15 cellular contexts compared by ENCODE assay signal in genomic region chr15:67906382-67906781, GRCh38.
DNase-seq lines count a peak whose midpoint lies in the region; ATAC-seq and TF ChIP-seq lines count a peak whose summit lies in the region.
"Had no signal": no experiment of that assay in that cellular context is flagged by ENCODE, and none has a peak within 500 bp of the region (broad histone marks: within the 10 kb centered on the region; RNA-seq: fewer than 3 reads in every experiment).

No MANE protein-coding gene starts in this region.

- no peaks in the 10 kb centered on the region for H3K27me3 ChIP-seq in right atrium auricular region
- H3K27me3 ChIP-seq in OCI-LY1 (ENCODE audit: insufficient read depth, low read length): no peaks in the 10 kb centered on the region
- H3K27me3 ChIP-seq in upper lobe of right lung: no peaks in the 10 kb centered on the region
- H3K27me3 ChIP-seq: BLaER1 treated with 17β-estradiol and CSF1 and Interleukin-3, amounts not matched to agents 10 nM and 100 nM had no signal

- H3K4me2 ChIP-seq in OCI-LY1 (ENCODE audit: low read length): no peak overlapping the region
- H3K4me2 ChIP-seq: BLaER1 treated with 17β-estradiol and CSF1 and Interleukin-3, amounts not matched to agents 10 nM and 100 nM had no signal

- H3K4me1 Mint-ChIP-seq in endothelial cell (ENCODE audit: unreplicated experiment): peaks cover 2% of the 10 kb centered on the region
- no peaks in the 10 kb centered on the region for H3K4me1 Mint-ChIP-seq in activated CD4-positive, alpha-beta T cell treated with anti-CD3 and anti-CD28 coated beads, Interleukin-2, amount 10 ng/mL, durations not matched to agents 7 days and 5 days
- H3K4me1 Mint-ChIP-seq: activated naive CD4-positive, alpha-beta T cell treated with anti-CD3 and anti-CD28 coated beads, Interleukin-2, amount 50 U/mL, for 24 hours had no signal

- H3K4me3 ChIP-seq in right atrium auricular region: no peak overlapping the region
- no peak overlapping the region for H3K4me3 ChIP-seq in OCI-LY1 (ENCODE audit: low read depth, low read length, poor library complexity, severe bottlenecking)
- no peak overlapping the region for H3K4me3 ChIP-seq in upper lobe of right lung
- H3K4me3 ChIP-seq: BLaER1 treated with 17β-estradiol and CSF1 and Interleukin-3, amounts not matched to agents 10 nM and 100 nM had no signal

- H4K20me1 ChIP-seq in OCI-LY1 (ENCODE audit: insufficient read depth, low read length): no peaks in the 10 kb centered on the region
- H4K20me1 ChIP-seq: BLaER1 treated with 17β-estradiol and CSF1 and Interleukin-3, amounts not matched to agents 10 nM and 100 nM had no signal

- no peak overlapping the region for H3K9ac ChIP-seq in OCI-LY1 (ENCODE audit: low read length)
- H3K9ac ChIP-seq: BLaER1 treated with 17β-estradiol and CSF1 and Interleukin-3, amounts not matched to agents 10 nM and 100 nM had no signal

- H3K4me1 ChIP-seq in right atrium auricular region (peaks cover 0 to 3% of the 10 kb centered on the region in 2 donors), OCI-LY1 (ENCODE audit: insufficient read depth, low read length, severe bottlenecking) (peaks cover 11% of the 10 kb centered on the region), upper lobe of right lung (no peaks in the 10 kb centered on the region)
- H3K4me1 ChIP-seq: BLaER1 treated with 17β-estradiol and CSF1 and Interleukin-3, amounts not matched to agents 10 nM and 100 nM had no signal

- no peaks in the 10 kb centered on the region for H3F3A ChIP-seq in OCI-LY1 (ENCODE audit: insufficient read depth, low read length)

- H3K79me2 ChIP-seq in OCI-LY1 (ENCODE audit: insufficient read depth, low read length): no peaks in the 10 kb centered on the region

- POLR2A ChIA-PET in activated CD4-positive, alpha-beta T cell treated with anti-CD3 and anti-CD28 coated beads, Interleukin-2, amount 10 ng/mL, durations not matched to agents 7 days and 5 days (lab: Charles Lee): no interaction called here

- intact Hi-C loops in Right ventricle myocardium superior (cut with DNase I): no loop called here
- intact Hi-C loops in upper lobe of right lung (cut with DNase I): no loop called here

- no peaks in the 10 kb centered on the region for H3K9me2 ChIP-seq in OCI-LY1 (ENCODE audit: low read depth, low read length)

- DNase-seq in Right ventricle myocardium superior: no peak
- DNase-seq in right atrium auricular region (ENCODE audit: low spot score): no peak
- no peak for DNase-seq in endothelial cell (ENCODE audit: low spot score)
- DNase-seq in upper lobe of right lung: no peak
- DNase-seq in NCI-H2107 (lab: John Stamatoyannopoulos, UW): no peak
- no peak for DNase-seq in activated CD4-positive, alpha-beta T cell treated with anti-CD3 and anti-CD28 coated beads, Interleukin-2, amount 10 ng/mL, durations not matched to agents 7 days and 5 days
- DNase-seq in cortex of kidney (lab: John Stamatoyannopoulos, UW): no peak
- DNase-seq: GDM1; Kasumi-1; stimulated activated CD4-positive, alpha-beta T cell treated with anti-CD3 and anti-CD28 coated beads, Interleukin-4, amount 100 ng/mL, for 4 hours; stimulated activated naive CD4-positive, alpha-beta T cell had no signal

- CTCF ChIA-PET in activated CD4-positive, alpha-beta T cell treated with anti-CD3 and anti-CD28 coated beads, Interleukin-2, amount 10 ng/mL, durations not matched to agents 7 days and 5 days (lab: Charles Lee): interaction anchor here (0.8 kb wide), 1 partner anchor 358 kb away, joined by 3 read pairs; no protein-coding TSS in a partner anchor

- no peak overlapping the region for H2AFZ ChIP-seq in OCI-LY1 (ENCODE audit: low read length)

- no peaks in the 10 kb centered on the region for H3K9me3 Mint-ChIP-seq in endothelial cell (ENCODE audit: unreplicated experiment)
- H3K9me3 Mint-ChIP-seq in activated CD4-positive, alpha-beta T cell treated with anti-CD3 and anti-CD28 coated beads, Interleukin-2, amount 10 ng/mL, durations not matched to agents 7 days and 5 days: peaks cover 21% of the 10 kb centered on the region

- ATAC-seq in Right ventricle myocardium superior (ENCODE audit: poor library complexity): peak; percentile 39
- ATAC-seq in upper lobe of right lung: no peak

- no peaks in the 10 kb centered on the region for H3K36me3 Mint-ChIP-seq in endothelial cell (ENCODE audit: low read depth, unreplicated experiment)
- H3K36me3 Mint-ChIP-seq in activated CD4-positive, alpha-beta T cell treated with anti-CD3 and anti-CD28 coated beads, Interleukin-2, amount 10 ng/mL, durations not matched to agents 7 days and 5 days (ENCODE audit: low read depth): no peaks in the 10 kb centered on the region

- H3K27ac ChIP-seq in right atrium auricular region: peak overlapping the region in 1 of 2 donors; percentile 65
- no peak overlapping the region for H3K27ac ChIP-seq in OCI-LY1 (ENCODE audit: low read depth, low read length, poor library complexity, severe bottlenecking)
- H3K27ac ChIP-seq in upper lobe of right lung: no peak overlapping the region
- H3K27ac ChIP-seq: BLaER1 treated with 17β-estradiol and CSF1 and Interleukin-3, amounts not matched to agents 10 nM and 100 nM; VCaP had no signal

- H3K27me3 Mint-ChIP-seq in endothelial cell (ENCODE audit: unreplicated experiment): peaks cover 1% of the 10 kb centered on the region
- peaks cover 9% of the 10 kb centered on the region for H3K27me3 Mint-ChIP-seq in activated CD4-positive, alpha-beta T cell treated with anti-CD3 and anti-CD28 coated beads, Interleukin-2, amount 10 ng/mL, durations not matched to agents 7 days and 5 days
- H3K27me3 Mint-ChIP-seq: activated naive CD4-positive, alpha-beta T cell treated with anti-CD3 and anti-CD28 coated beads, Interleukin-2, amount 50 U/mL, for 24 hours had no signal

- TF ChIP-seq CTCF in right atrium auricular region (IDR thresholded peaks at IDR 0.05) (peak in 1 of 2 donors; percentile 46), OCI-LY1 (IDR thresholded peaks at IDR 0.05; ENCODE audit: low read length) (peak; percentile 50; the same call in 1 of the 2 replicates), endothelial cell (IDR thresholded peaks at IDR 0.05; ENCODE audit: unreplicated experiment) (peak; percentile 20), upper lobe of right lung (IDR thresholded peaks at IDR 0.05) (peak; percentile 8)

- no peak overlapping the region for H3K4me3 Mint-ChIP-seq in endothelial cell (ENCODE audit: unreplicated experiment)
- no peak overlapping the region for H3K4me3 Mint-ChIP-seq in activated CD4-positive, alpha-beta T cell treated with anti-CD3 and anti-CD28 coated beads, Interleukin-2, amount 10 ng/mL, durations not matched to agents 7 days and 5 days
- H3K4me3 Mint-ChIP-seq: activated naive CD4-positive, alpha-beta T cell treated with anti-CD3 and anti-CD28 coated beads, Interleukin-2, amount 50 U/mL, for 24 hours had no signal

- H3K36me3 ChIP-seq in right atrium auricular region (no peaks in the 10 kb centered on the region), OCI-LY1 (ENCODE audit: insufficient read depth, low read length) (no peaks in the 10 kb centered on the region; the same call in 1 of the 2 replicates), upper lobe of right lung (no peaks in the 10 kb centered on the region)

- H3K9me3 ChIP-seq in right atrium auricular region (no peaks in the 10 kb centered on the region), OCI-LY1 (ENCODE audit: low read length) (peaks cover 5% of the 10 kb centered on the region), upper lobe of right lung (no peaks in the 10 kb centered on the region)

- H3K27ac Mint-ChIP-seq in endothelial cell (ENCODE audit: unreplicated experiment): no peak overlapping the region
- H3K27ac Mint-ChIP-seq in activated CD4-positive, alpha-beta T cell treated with anti-CD3 and anti-CD28 coated beads, Interleukin-2, amount 10 ng/mL, durations not matched to agents 7 days and 5 days: no peak overlapping the region
- H3K27ac Mint-ChIP-seq: activated naive CD4-positive, alpha-beta T cell treated with anti-CD3 and anti-CD28 coated beads, Interleukin-2, amount 50 U/mL, for 24 hours had no signal
